In the genomic region with DNA sequence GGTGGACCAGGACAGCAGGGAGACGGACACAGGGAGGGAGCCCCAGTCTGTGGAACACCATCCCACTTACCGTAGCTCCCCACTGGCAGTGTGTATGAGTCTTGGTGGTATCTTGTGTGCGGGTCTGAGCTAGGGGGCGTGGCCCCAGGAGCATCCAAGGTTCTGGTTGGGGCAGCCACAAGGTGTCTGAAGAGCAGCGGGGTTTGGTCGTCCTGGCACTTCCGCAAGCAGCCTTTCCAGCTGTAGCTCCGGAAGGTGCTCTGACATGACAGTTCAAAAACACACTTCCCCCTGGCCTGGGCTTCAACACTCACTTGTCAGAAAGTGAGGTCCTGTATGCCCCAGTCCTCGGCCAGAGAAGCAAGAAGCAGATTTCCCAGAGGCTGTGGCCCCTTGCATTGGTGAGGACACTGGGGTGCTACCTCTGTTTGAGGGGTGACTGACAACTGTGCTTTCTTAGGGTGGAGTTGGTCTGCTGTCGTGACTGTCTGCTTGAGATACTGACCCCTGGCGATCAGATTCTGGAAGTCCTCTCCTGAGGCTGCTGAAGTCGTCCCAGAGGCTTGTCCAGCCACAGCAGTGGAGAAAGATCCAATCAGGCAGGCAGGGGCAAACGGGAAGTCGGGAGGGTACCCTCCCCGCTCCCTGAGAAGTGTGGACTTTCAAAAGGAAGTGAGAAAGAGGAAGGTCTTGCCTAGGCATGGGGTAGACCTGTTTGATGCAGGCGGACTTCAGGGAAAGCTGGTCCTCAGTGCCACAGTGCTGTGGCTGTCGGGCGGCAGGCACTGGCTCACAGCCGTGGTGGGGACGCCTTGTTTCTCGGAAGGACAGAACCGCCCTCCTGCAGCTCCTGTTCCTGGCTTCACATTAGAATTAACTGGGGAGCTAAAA, we compare ENCODE assay signal across 8 cellular contexts. TPM values are rescaled to one million over a fixed set of nuclear protein-coding genes. Genes with fewer than 3 reads are reported as not detected.
DNase-seq lines count a peak whose midpoint lies in the region; ATAC-seq and TF ChIP-seq lines count a peak whose summit lies in the region.

No MANE protein-coding gene starts in this region.

- H3K4me2 ChIP-seq in mesendoderm (ENCODE audit: low read length), result peak overlapping the region; percentile 66

- no peak overlapping the region for H2BK5ac ChIP-seq in mesendoderm (ENCODE audit: low read length)

- intact Hi-C loops in tibial artery (cut with DNase I; ENCODE audit: low total_unique reads), result loop anchor here (5.0 kb wide), 1 partner anchor 39 kb away; no protein-coding TSS in a partner anchor

- no peak overlapping the region for H2BK120ac ChIP-seq in mesendoderm (ENCODE audit: low read depth, low read length)

- H3K23ac ChIP-seq in mesendoderm (ENCODE audit: low read length), result no peak overlapping the region

- no peak overlapping the region for H4K8ac ChIP-seq in mesendoderm (ENCODE audit: low read depth, low read length)

- H3K56ac ChIP-seq in mesendoderm (ENCODE audit: low read length), result peak overlapping the region; percentile 74

- no peak overlapping the region for H4K5ac ChIP-seq in mesendoderm (ENCODE audit: low read length)

- peaks cover 5% of the 10 kb centered on the region for H3K36me3 Mint-ChIP-seq in endodermal cell (ENCODE audit: low read depth)

- H3K27me3 ChIP-seq in endodermal cell (ENCODE audit: control insufficient read depth, insufficient read depth, low read length, poor library complexity, severe bottlenecking) (no peaks in the 10 kb centered on the region), mesendoderm (ENCODE audit: insufficient read depth, low read length, poor library complexity) (no peaks in the 10 kb centered on the region), tibial artery (no peaks in the 10 kb centered on the region)

- H3K4me3 ChIP-seq in WI38 (ENCODE audit: low read depth, low read length) (no peak overlapping the region), endodermal cell (ENCODE audit: low read length) (no peak overlapping the region), mesendoderm (ENCODE audit: low read length) (no peak overlapping the region), tibial artery (peak overlapping the region in 1 of 2 donors; percentile 26)

- H3K4me1 Mint-ChIP-seq in endodermal cell, result peaks cover 16% of the 10 kb centered on the region

- no peak overlapping the region for H2BK15ac ChIP-seq in mesendoderm (replicated peaks; ENCODE audit: low read depth)

- H3K79me2 ChIP-seq in mesendoderm (ENCODE audit: control insufficient read depth, insufficient read depth, low read length), result peaks cover 5% of the 10 kb centered on the region

- peaks cover 19% of the 10 kb centered on the region for H3K79me1 ChIP-seq in mesendoderm (ENCODE audit: low read length)

- no peaks in the 10 kb centered on the region for H3K27me3 Mint-ChIP-seq in endodermal cell (ENCODE audit: insufficient read depth)

- peak; percentile 83 for TF ChIP-seq CTCF in WI38 (IDR thresholded peaks at IDR 0.05; ENCODE audit: low read depth, low read length)
- TF ChIP-seq CTCF in endodermal cell (conservative IDR thresholded peaks at IDR 0.05), result peak; percentile 85
- peak; percentile 56 for TF ChIP-seq CTCF in tibial artery (IDR thresholded peaks at IDR 0.05)

- no peak overlapping the region for H2AK5ac ChIP-seq in mesendoderm (ENCODE audit: low read length)

- H3K4ac ChIP-seq in mesendoderm (ENCODE audit: low read depth, low read length), result no peak overlapping the region

- ATAC-seq in GM21360 (IDR thresholded peaks at IDR 0.05; ENCODE audit: unreplicated experiment) (peak; percentile 73), HG03571 (IDR thresholded peaks at IDR 0.05; ENCODE audit: unreplicated experiment) (peak; percentile 71)

- H3K9me3 ChIP-seq in endodermal cell (ENCODE audit: control insufficient read depth, low read length) (no peaks in the 10 kb centered on the region), tibial artery (no peaks in the 10 kb centered on the region)

- WGBS in endodermal cell (ENCODE audit: insufficient coverage in 1 of 2, insufficient read length in 1 of 2), 2 experiments, result 54 to 58% methylated on average over 12 to 22 of the region's 22 CpGs
- no CpG with 5 or more reads among the region's 22 CpGs for WGBS in mesendoderm (ENCODE audit: extremely low coverage, insufficient coverage, low lambda C conversion rate)

- H3K9ac ChIP-seq in endodermal cell (ENCODE audit: extremely low read depth, low read length, poor library complexity, severe bottlenecking) (no peak overlapping the region), mesendoderm (ENCODE audit: low read length) (peak overlapping the region; percentile 48)

- peak overlapping the region; percentile 24 for H3K4me3 Mint-ChIP-seq in endodermal cell

- H3K27ac Mint-ChIP-seq in endodermal cell, result peak overlapping the region; percentile 70

- H3K36me3 ChIP-seq in endodermal cell (ENCODE audit: control insufficient read depth, insufficient read depth, low read length), result no peaks in the 10 kb centered on the region
- H3K36me3 ChIP-seq in mesendoderm (ENCODE audit: control insufficient read depth, insufficient read depth, low read length), result no peaks in the 10 kb centered on the region
- H3K36me3 ChIP-seq in tibial artery, result no peaks in the 10 kb centered on the region

- H3K9me3 Mint-ChIP-seq in endodermal cell, result no peaks in the 10 kb centered on the region

- H3K18ac ChIP-seq in mesendoderm (ENCODE audit: low read length), result no peak overlapping the region

- H3K4me1 ChIP-seq in endodermal cell (ENCODE audit: control insufficient read depth, insufficient read depth, low read length), result peaks cover 3% of the 10 kb centered on the region
- H3K4me1 ChIP-seq in mesendoderm (ENCODE audit: control insufficient read depth, low read depth, low read length), result peaks cover 5% of the 10 kb centered on the region
- H3K4me1 ChIP-seq in tibial artery, result peaks cover 0 to 25% (median 3%) of the 10 kb centered on the region in 4 donors

- DNase-seq in GDM1 (lab: John Stamatoyannopoulos, UW), result peak; percentile 76
- DNase-seq in endodermal cell, result peak; percentile 93
- DNase-seq in mesendoderm, result peak; percentile 93
- DNase-seq in tibial artery, result peak; percentile 77 to 86
- DNase-seq in T1000 (lab: John Stamatoyannopoulos, UW), result no peak

- H3K27ac ChIP-seq in endodermal cell (ENCODE audit: low read depth, low read length), result no peak overlapping the region
- no peak overlapping the region for H3K27ac ChIP-seq in mesendoderm (ENCODE audit: low read depth, low read length)
- H3K27ac ChIP-seq in tibial artery, result peak overlapping the region; percentile 25 to 34

RNA-seq across cellular contexts. Expression of gene PFKFB3, which starts 51.4 kb away (rescaled TPM):
- 10 to 100 TPM; 31.2 to 34.5 TPM for total RNA-seq in endodermal cell
- 32.6 TPM for polyA plus RNA-seq in endodermal cell (2013, experiment 1 of 2)
- 31.8 TPM for polyA plus RNA-seq in endodermal cell (2013, experiment 2 of 2)
- 18.7 TPM for polyA plus RNA-seq in mesendoderm (2013, experiment 1 of 2)
- polyA plus RNA-seq in mesendoderm (2013, experiment 2 of 2), result 18.7 TPM

Comparison
In these comparisons a context has a peak if more than half of its experiments do, and no peak if none do; other contexts are left out.
1. H3K27ac ChIP-seq: peak in tibial artery (2 of 2); none in endodermal cell (single experiment) and mesendoderm (single experiment).
2. Peak in every context shown above with its lines, with median percentiles within 50 percentile points of each other: CTCF ChIP-seq.